Comparison of ENCODE assay signal across 8 cellular contexts in genomic region chr12:120495723-120496352, GRCh38.
DNase-seq lines count a peak whose midpoint lies in the region; ATAC-seq and TF ChIP-seq lines count a peak whose summit lies in the region.

Gene DYNLL1, plus strand, starts transcription at chr12:120496113. Its CDS starts 309 bp downstream, at chr12:120496422.

- peak; percentile 79 for DNase-seq in AG09309 (ENCODE audit: low read depth)
- peak; percentile 92 to 97 for DNase-seq in NCI-H446 (lab: John Stamatoyannopoulos, UW)
- DNase-seq in activated CD4-positive, CD25-positive, alpha-beta regulatory T cell treated with anti-CD3 and anti-CD28 coated beads, Interleukin-2, amount 50 U/mL, for 16 hours (ENCODE audit: low read depth, low spot score): peak; percentile 96
- DNase-seq in central memory CD8-positive, alpha-beta T cell (ENCODE audit: low spot score in 2 of 2): peak; percentile 98 to 99
- peak; percentile 99 for DNase-seq in islet precursor cell
- peak; percentile 96 to 99 (median 96) for DNase-seq in stimulated activated CD4-positive, alpha-beta T cell treated with anti-CD3 and anti-CD28 coated beads, Interleukin-12 subunit alpha, Interleukin-12 subunit beta, amount 100 ng/mL, for 48 hours (ENCODE audit: low read depth in 2 of 3, low spot score in 1 of 3)

- no peaks in the 10 kb centered on the region for H3K9me3 Mint-ChIP-seq in central memory CD8-positive, alpha-beta T cell

- H3K27ac Mint-ChIP-seq in central memory CD8-positive, alpha-beta T cell (ENCODE audit: low read depth): peak within 1 kb of the TSS; percentile 91

- no peaks in the 10 kb centered on the region for H3K27me3 Mint-ChIP-seq in central memory CD8-positive, alpha-beta T cell

- peaks cover 30% of the 10 kb centered on the region for H3K36me3 Mint-ChIP-seq in central memory CD8-positive, alpha-beta T cell (ENCODE audit: insufficient read depth)

- H3K4me3 Mint-ChIP-seq in central memory CD8-positive, alpha-beta T cell: peak within 1 kb of the TSS; percentile 90

- TF ChIP-seq CTCF in AG09309 (IDR thresholded peaks at IDR 0.05; ENCODE audit: control insufficient read depth, insufficient read depth, low read depth, low read length, missing control alignments): no peak

- ATAC-seq in GM19025 (IDR thresholded peaks at IDR 0.05; ENCODE audit: low read depth, unreplicated experiment) (peak; percentile 94), HG03342 (IDR thresholded peaks at IDR 0.05; ENCODE audit: unreplicated experiment) (peak; percentile 92)
- ATAC-seq in central memory CD8-positive, alpha-beta T cell (replicated peaks; ENCODE audit: extremely low read depth, poor library complexity, severe bottlenecking): peak; percentile 94

- peaks cover 32% of the 10 kb centered on the region for H3K4me1 Mint-ChIP-seq in central memory CD8-positive, alpha-beta T cell

- H3K4me3 ChIP-seq in AG09309 (ENCODE audit: control insufficient read depth, low read depth, low read length): peak within 1 kb of the TSS; percentile 97

Comparison
In these comparisons a context has a peak if more than half of its experiments do, and no peak if none do; other contexts are left out.
1. Peak in every context shown above with its lines: DNase-seq, ATAC-seq and H3K4me3 ChIP-seq.